ENCODE assay signal across 9 cellular contexts in the genomic region with DNA sequence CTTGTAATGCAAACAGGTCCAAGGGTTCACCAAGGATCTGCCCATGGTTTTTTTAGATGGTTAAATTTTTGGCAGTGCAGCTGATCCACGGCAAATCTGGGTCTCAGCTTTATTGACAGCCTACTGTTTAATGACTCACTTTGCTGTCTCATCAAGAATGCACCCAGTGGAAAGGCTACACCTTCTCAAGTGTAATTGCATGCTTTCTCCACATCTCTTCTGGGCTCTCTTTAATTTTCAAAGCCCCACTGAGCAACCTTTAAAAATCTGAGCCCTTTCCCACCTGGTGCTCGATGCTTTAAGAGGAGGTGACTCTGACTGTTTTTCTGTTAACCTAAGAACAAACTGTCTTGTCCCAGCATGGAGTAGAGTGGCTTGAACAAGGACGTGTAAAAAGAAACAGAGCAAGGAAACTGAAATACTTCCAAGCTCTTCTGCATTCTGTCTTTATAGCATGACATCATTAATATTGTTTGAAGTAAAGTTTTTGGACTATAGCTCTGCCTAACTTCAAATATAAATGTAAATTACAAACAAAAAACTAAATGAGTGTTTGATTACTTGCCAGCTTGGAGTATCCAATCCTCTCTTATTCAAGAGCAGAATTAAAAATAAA.
A peak's percentile ranks its signal among the peaks of the same experiment; 100 is the strongest.
DNase-seq lines count a peak whose midpoint lies in the region; ATAC-seq and TF ChIP-seq lines count a peak whose summit lies in the region.
"Had no signal": no experiment of that assay in that cellular context is flagged by ENCODE, and none has a peak within 500 bp of the region (broad histone marks: within the 10 kb centered on the region; RNA-seq: fewer than 3 reads in every experiment).

No MANE protein-coding gene starts in this region.

- H3K36me3 ChIP-seq in neuronal stem cell (replicated peaks in 1 of 2; ENCODE audit: control insufficient read depth in 2 of 2, insufficient read depth in 2 of 2, low read length in 2 of 2) (no peaks in the 10 kb centered on the region), tibial nerve (no peaks in the 10 kb centered on the region)
- H3K36me3 ChIP-seq: thoracic aorta had no signal

- H3K79me1 ChIP-seq in neuronal stem cell (ENCODE audit: low read depth, low read length) = no peaks in the 10 kb centered on the region

- H3K27me3 ChIP-seq in neuronal stem cell (ENCODE audit: control insufficient read depth in 3 of 3, insufficient read depth in 3 of 3, low read depth in 1 of 3, low read length in 3 of 3) (no peaks in the 10 kb centered on the region), tibial nerve (no peaks in the 10 kb centered on the region)

- peak overlapping the region in 4 of 5 experiments; percentile 75 to 98 (median 84) for H3K27ac Mint-ChIP-seq in brain
- no peak overlapping the region for H3K27ac Mint-ChIP-seq in endothelial cell (ENCODE audit: unreplicated experiment)

- no peak overlapping the region for H3K9ac ChIP-seq in neuronal stem cell (ENCODE audit: low read depth, low read length, poor library complexity)

- peaks cover 14 to 38% of the 10 kb centered on the region in 2 donors for H3K4me1 ChIP-seq in neuronal stem cell (ENCODE audit: control insufficient read depth in 2 of 2, insufficient read depth in 1 of 2, low read depth in 1 of 2, low read length in 2 of 2)
- H3K4me1 ChIP-seq in tibial nerve = peaks cover 6 to 48% (median 18%) of the 10 kb centered on the region in 4 donors

- no peak overlapping the region for H3K4me2 ChIP-seq in neuronal stem cell (ENCODE audit: insufficient read depth, low read length, poor library complexity, severe bottlenecking)

- no peak overlapping the region for H4K8ac ChIP-seq in neuronal stem cell (ENCODE audit: low read depth, low read length)

- H3K4me3 ChIP-seq in neuronal stem cell (ENCODE audit: low read length in 2 of 2) (no peak overlapping the region), tibial nerve (no peak overlapping the region)

- ATAC-seq in GM21619 (IDR thresholded peaks at IDR 0.05; ENCODE audit: unreplicated experiment) (no peak), GM18909 (IDR thresholded peaks at IDR 0.05; ENCODE audit: poor library complexity, unreplicated experiment) (no peak)

- no peak overlapping the region for H2BK12ac ChIP-seq in neuronal stem cell (ENCODE audit: low read length)

- peak overlapping the region; percentile 24 for H2AFZ ChIP-seq in neuronal stem cell (ENCODE audit: low read length)

- no peak overlapping the region for H2BK120ac ChIP-seq in neuronal stem cell (ENCODE audit: low read depth, low read length)

- no peak overlapping the region for H2AK5ac ChIP-seq in neuronal stem cell (ENCODE audit: low read depth, low read length)

- H2BK15ac ChIP-seq in neuronal stem cell (ENCODE audit: low read length) = no peak overlapping the region

- H3K9me3 ChIP-seq in neuronal stem cell (replicated peaks in 1 of 2; ENCODE audit: control insufficient read depth in 2 of 2, insufficient read depth in 1 of 2, low read depth in 1 of 2, low read length in 2 of 2) = no peaks in the 10 kb centered on the region
- H3K9me3 ChIP-seq in tibial nerve = no peaks in the 10 kb centered on the region
- H3K9me3 ChIP-seq: thoracic aorta had no signal

- WGBS in neuronal stem cell (ENCODE audit: extremely low coverage in 2 of 2, insufficient read length in 2 of 2, insufficient replicate concordance in 1 of 2), 2 donors = no CpG with 5 or more reads among the region's 3 CpGs
- WGBS in tibial nerve, 2 donors = 41 to 43% methylated on average over 3 of the region's 3 CpGs

- peak; percentile 21 for DNase-seq in ELF-1 (ENCODE audit: low read depth, low spot score)
- DNase-seq in NCI-H187 treated with DMSO at 0.1 percent for 48 hours (lab: John Stamatoyannopoulos, UW) = peak; percentile 92
- no peak for DNase-seq in neuronal stem cell (ENCODE audit: low spot score)
- DNase-seq in tibial nerve (ENCODE audit: low spot score in 2 of 2) = no peak
- no peak for DNase-seq in endothelial cell (ENCODE audit: low spot score)

- H3K36me3 Mint-ChIP-seq in brain (no peaks in the 10 kb centered on the region), endothelial cell (ENCODE audit: low read depth, unreplicated experiment) (no peaks in the 10 kb centered on the region)

- H3K9me3 Mint-ChIP-seq in brain (peaks cover 0 to 14% (median 3%) of the 10 kb centered on the region in 5 experiments), endothelial cell (ENCODE audit: unreplicated experiment) (no peaks in the 10 kb centered on the region)

- no peak for TF ChIP-seq CTCF in brain (conservative IDR thresholded peaks at IDR 0.05)
- no peak for TF ChIP-seq CTCF in tibial nerve (IDR thresholded peaks at IDR 0.05)
- TF ChIP-seq CTCF in endothelial cell (IDR thresholded peaks at IDR 0.05; ENCODE audit: unreplicated experiment) = no peak

- no peak overlapping the region for H3K4ac ChIP-seq in neuronal stem cell (ENCODE audit: low read length)

- H3K27me3 Mint-ChIP-seq in brain = no peaks in the 10 kb centered on the region
- H3K27me3 Mint-ChIP-seq in endothelial cell (ENCODE audit: unreplicated experiment) = peaks cover 2% of the 10 kb centered on the region

- H4K91ac ChIP-seq in neuronal stem cell (ENCODE audit: low read depth, low read length, poor library complexity) = no peak overlapping the region

- H3K4me1 Mint-ChIP-seq in brain (peaks cover 47% of the 10 kb centered on the region), endothelial cell (ENCODE audit: unreplicated experiment) (peaks cover 39% of the 10 kb centered on the region)

- H3K27ac ChIP-seq in neuronal stem cell (replicated peaks; ENCODE audit: low read length) (no peak overlapping the region), tibial nerve (peak overlapping the region in 1 of 4 donors; percentile 18)
- H3K27ac ChIP-seq: thoracic aorta had no signal

- no peak overlapping the region for H3K14ac ChIP-seq in neuronal stem cell (ENCODE audit: low read length)

- TF ChIP-seq POLR2A in tibial nerve (IDR thresholded peaks at IDR 0.05) = no peak

- no peak overlapping the region for H2BK5ac ChIP-seq in neuronal stem cell (ENCODE audit: low read length)

- no peak for TF ChIP-seq EP300 in tibial nerve (IDR thresholded peaks at IDR 0.05)

- H3K4me3 Mint-ChIP-seq in brain (peak overlapping the region in 2 of 5 experiments; percentile 14 to 20), endothelial cell (ENCODE audit: unreplicated experiment) (no peak overlapping the region)

- H3K23ac ChIP-seq in neuronal stem cell (ENCODE audit: low read depth, low read length, poor library complexity) = no peak overlapping the region

- H3K18ac ChIP-seq in neuronal stem cell (ENCODE audit: low read length) = no peak overlapping the region

Comparison
In these comparisons a context has a peak if more than half of its experiments do, and no peak if none do; other contexts are left out.
1. DNase-seq: peak in ELF-1 (single experiment) and NCI-H187 treated with DMSO at 0.1 percent for 48 hours (single experiment); none in neuronal stem cell (single experiment), tibial nerve (0 of 2) and endothelial cell (single experiment).